ENCODE assay signal across 8 cellular contexts in genomic region chr9:15642369-15642962, GRCh38.
DNase-seq lines count a peak whose midpoint lies in the region; ATAC-seq and TF ChIP-seq lines count a peak whose summit lies in the region.

No MANE protein-coding gene starts in this region.

- H2AFZ ChIP-seq in mammary epithelial cell (ENCODE audit: low read depth, low read length) = no peak overlapping the region

- no peak overlapping the region for H3K9ac ChIP-seq in mammary epithelial cell (ENCODE audit: insufficient read depth, low read length)

- H3K4me1 Mint-ChIP-seq in activated CD4-positive, alpha-beta memory T cell treated with anti-CD3 and anti-CD28 coated beads for 36 hours (ENCODE audit: low read depth) = no peaks in the 10 kb centered on the region

- H3K27me3 Mint-ChIP-seq in activated CD4-positive, alpha-beta memory T cell treated with anti-CD3 and anti-CD28 coated beads for 36 hours = peaks cover 5% of the 10 kb centered on the region

- H4K20me1 ChIP-seq in mammary epithelial cell (ENCODE audit: insufficient read depth, low read length) = no peaks in the 10 kb centered on the region

- no peaks in the 10 kb centered on the region for H3K4me1 ChIP-seq in mammary epithelial cell (ENCODE audit: insufficient read depth, low read length)

- TF ChIP-seq CTCF in GM20000 (IDR thresholded peaks at IDR 0.05; ENCODE audit: extremely low read depth, missing control alignments) (peak; percentile 16), mammary epithelial cell (conservative IDR thresholded peaks at IDR 0.05 in 1 of 2, IDR thresholded peaks at IDR 0.05 in 1 of 2; ENCODE audit: extremely low read depth in 1 of 2, insufficient read depth in 1 of 2, low read depth in 1 of 2, low read length in 2 of 2) (peak; percentile 35 to 57)

- H3K79me2 ChIP-seq in mammary epithelial cell (ENCODE audit: insufficient read depth, low read length) = no peaks in the 10 kb centered on the region

- no peaks in the 10 kb centered on the region for H3K9me3 Mint-ChIP-seq in activated CD4-positive, alpha-beta memory T cell treated with anti-CD3 and anti-CD28 coated beads for 36 hours

- no peak overlapping the region for H3K27ac Mint-ChIP-seq in activated CD4-positive, alpha-beta memory T cell treated with anti-CD3 and anti-CD28 coated beads for 36 hours

- no peak for ATAC-seq in GM19397 (IDR thresholded peaks at IDR 0.05; ENCODE audit: unreplicated experiment)

- H3K4me3 Mint-ChIP-seq in activated CD4-positive, alpha-beta memory T cell treated with anti-CD3 and anti-CD28 coated beads for 36 hours = no peak overlapping the region

- H3K4me3 ChIP-seq in mammary epithelial cell (replicated peaks in 1 of 3; ENCODE audit: insufficient read depth in 1 of 3, low read depth in 2 of 3, low read length in 3 of 3) = no peak overlapping the region

- POLR2A ChIA-PET in activated CD4-positive, alpha-beta memory T cell treated with anti-CD3 and anti-CD28 coated beads for 36 hours (lab: Charles Lee) = no interaction called here

- in situ Hi-C loops in mammary epithelial cell (cut with MboI; ENCODE audit: low sequenced_read_pairs in 2 of 2) = no loop called here

- BruUV-seq in mammary epithelial cell (replicated peaks; lab: Mats Ljungman, UMichigan) = no TSS peak

- intact Hi-C loops in mammary epithelial cell (cut with micrococcal nuclease) = loop anchor here (5.0 kb wide), 1 partner anchor 180 kb away; no protein-coding TSS in a partner anchor
- intact Hi-C loops in activated CD4-positive, alpha-beta memory T cell treated with anti-CD3 and anti-CD28 coated beads for 36 hours (cut with micrococcal nuclease) = loop anchor here (1.0 kb wide), 1 partner anchor 90 kb away; no protein-coding TSS in a partner anchor

- H3K9me3 ChIP-seq in mammary epithelial cell (replicated peaks; ENCODE audit: insufficient read depth, low read length) = no peaks in the 10 kb centered on the region

- dilution Hi-C loops in mammary epithelial cell (cut with HindIII; ENCODE audit: low sequenced_read_pairs) = no loop called here

- no peaks in the 10 kb centered on the region for H3K36me3 ChIP-seq in mammary epithelial cell (ENCODE audit: insufficient read depth, low read length)

- peak; percentile 30 for DNase-seq in Ammon's horn (ENCODE audit: low spot score)
- DNase-seq in GM20000 (ENCODE audit: low spot score) = peak; percentile 39
- peak; percentile 32 to 74 for DNase-seq in NCI-H446 (lab: John Stamatoyannopoulos, UW)
- DNase-seq in mammary epithelial cell = peak; percentile 24
- peak; percentile 27 for DNase-seq in medulla oblongata (ENCODE audit: extremely low spot score)
- DNase-seq in NK-92 treated with Interleukin-12 subunit alpha and Interleukin-12 subunit beta, amount 100 ng/mL, for 24 hours (lab: John Stamatoyannopoulos, UW) = no peak
- DNase-seq in activated CD4-positive, alpha-beta memory T cell treated with anti-CD3 and anti-CD28 coated beads for 36 hours = no peak

- CTCF ChIA-PET in mammary epithelial cell (lab: Charles Lee; ENCODE audit: low non-redundant PET) = no interaction called here
- CTCF ChIA-PET in activated CD4-positive, alpha-beta memory T cell treated with anti-CD3 and anti-CD28 coated beads for 36 hours (lab: Charles Lee) = interaction anchor here (0.7 to 1.4 kb wide), 4 partner anchors 27 to 432 kb away, joined by 3 to 5 read pairs (median 3); no protein-coding TSS in a partner anchor

- H3K36me3 Mint-ChIP-seq in activated CD4-positive, alpha-beta memory T cell treated with anti-CD3 and anti-CD28 coated beads for 36 hours = no peaks in the 10 kb centered on the region

- H3K4me2 ChIP-seq in mammary epithelial cell (ENCODE audit: insufficient read depth, low read depth, low read length) = no peak overlapping the region

- WGBS in mammary epithelial cell (ENCODE audit: low coverage, missing lambda C conversion rate) = 54% methylated on average over 2 of the region's 2 CpGs

- H3K27me3 ChIP-seq in mammary epithelial cell (ENCODE audit: insufficient read depth, low read length) = no peaks in the 10 kb centered on the region

- no peak overlapping the region for H3K27ac ChIP-seq in mammary epithelial cell (ENCODE audit: insufficient read depth, low read depth, low read length)

Comparison
In these comparisons a context has a peak if more than half of its experiments do, and no peak if none do; other contexts are left out.
1. DNase-seq: peak in Ammon's horn (single experiment), GM20000 (single experiment), NCI-H446 (2 of 2), mammary epithelial cell (single experiment) and medulla oblongata (single experiment); none in NK-92 treated with Interleukin-12 subunit alpha and Interleukin-12 subunit beta, amount 100 ng/mL, for 24 hours (single experiment) and activated CD4-positive, alpha-beta memory T cell treated with anti-CD3 and anti-CD28 coated beads for 36 hours (single experiment).